10 cellular contexts compared by ENCODE assay signal in the genomic region with DNA sequence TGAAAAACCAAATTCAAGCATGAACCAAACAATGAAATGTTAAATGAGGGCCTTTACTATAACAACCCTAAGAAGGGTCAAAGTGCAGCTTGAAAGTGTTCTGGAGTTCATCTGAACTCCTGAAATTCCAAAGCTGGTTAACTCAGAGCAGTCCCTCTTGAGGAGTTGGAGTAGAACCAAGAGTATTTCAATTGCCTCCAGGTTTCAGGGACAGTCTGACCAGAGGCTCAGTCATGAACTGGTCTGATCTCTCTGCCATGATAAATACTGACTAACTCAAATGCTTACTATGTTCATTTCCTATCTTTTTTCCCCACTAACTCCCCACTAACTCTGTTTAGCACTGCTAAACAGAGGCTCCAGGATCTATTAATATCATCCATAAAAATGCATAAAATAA. TPM values are rescaled to one million over a fixed set of nuclear protein-coding genes. Genes with fewer than 3 reads are reported as not detected.
DNase-seq lines count a peak whose midpoint lies in the region; ATAC-seq, FAIRE-seq and TF ChIP-seq lines count a peak whose summit lies in the region.
"Had no signal": no experiment of that assay in that cellular context is flagged by ENCODE, and none has a peak within 500 bp of the region (broad histone marks: within the 10 kb centered on the region; RNA-seq: fewer than 3 reads in every experiment).

No MANE protein-coding gene starts in this region.

- no peak overlapping the region for H3K27ac ChIP-seq in astrocyte (ENCODE audit: low read depth, low read length)

- peaks cover 69% of the 10 kb centered on the region for H4K20me1 ChIP-seq in astrocyte (ENCODE audit: insufficient read depth, low read length)

- H3K4me3 Mint-ChIP-seq in stimulated activated naive CD8-positive, alpha-beta T cell treated with anti-CD3 and anti-CD28 coated beads, Interleukin-15, Interleukin-2, amounts not matched to agents 100 ng/mL and 50 ng/mL, for 24 hours, result peak overlapping the region; percentile 80
- peak overlapping the region; percentile 71 for H3K4me3 Mint-ChIP-seq in astrocyte (ENCODE audit: unreplicated experiment)

- peak overlapping the region; percentile 19 for H3K4me3 ChIP-seq in astrocyte (ENCODE audit: insufficient read depth, low read depth, low read length)

- FAIRE-seq in astrocyte (lab: Jason Lieb, UNC), result peak; percentile 5
- FAIRE-seq: colon had no signal

- no peaks in the 10 kb centered on the region for H3K9me3 ChIP-seq in astrocyte (ENCODE audit: insufficient read depth, low read depth, low read length)

- TF ChIP-seq CTCF in astrocyte (IDR thresholded peaks at IDR 0.05; ENCODE audit: insufficient read depth, low read depth, low read length), result no peak

- H3K4me2 ChIP-seq in astrocyte (ENCODE audit: low read length), result peak overlapping the region; percentile 61

- peaks cover 92% of the 10 kb centered on the region for H3K79me2 ChIP-seq in astrocyte (ENCODE audit: insufficient read depth, low read length)

- H3K4me1 ChIP-seq in astrocyte (ENCODE audit: insufficient read depth, low read length), result peaks cover 34% of the 10 kb centered on the region

- peaks cover 47% of the 10 kb centered on the region for H3K36me3 Mint-ChIP-seq in stimulated activated naive CD8-positive, alpha-beta T cell treated with anti-CD3 and anti-CD28 coated beads, Interleukin-15, Interleukin-2, amounts not matched to agents 100 ng/mL and 50 ng/mL, for 24 hours (ENCODE audit: low read depth)
- peaks cover 4% of the 10 kb centered on the region for H3K36me3 Mint-ChIP-seq in astrocyte (ENCODE audit: low read depth, unreplicated experiment)

- no peaks in the 10 kb centered on the region for H3K36me3 ChIP-seq in astrocyte (ENCODE audit: insufficient read depth, low read length)

- no peaks in the 10 kb centered on the region for H3K9me3 Mint-ChIP-seq in stimulated activated naive CD8-positive, alpha-beta T cell treated with anti-CD3 and anti-CD28 coated beads, Interleukin-15, Interleukin-2, amounts not matched to agents 100 ng/mL and 50 ng/mL, for 24 hours
- no peaks in the 10 kb centered on the region for H3K9me3 Mint-ChIP-seq in astrocyte (ENCODE audit: unreplicated experiment)

- H2AFZ ChIP-seq in astrocyte (ENCODE audit: low read depth, low read length), result no peak overlapping the region

- H3K4me1 Mint-ChIP-seq in stimulated activated naive CD8-positive, alpha-beta T cell treated with anti-CD3 and anti-CD28 coated beads, Interleukin-15, Interleukin-2, amounts not matched to agents 100 ng/mL and 50 ng/mL, for 24 hours (ENCODE audit: low read depth), result peaks cover 77% of the 10 kb centered on the region
- peaks cover 35% of the 10 kb centered on the region for H3K4me1 Mint-ChIP-seq in astrocyte (ENCODE audit: low read depth, unreplicated experiment)

- no peak for DNase-seq in stimulated activated naive CD8-positive, alpha-beta T cell treated with anti-CD3 and anti-CD28 coated beads, Interleukin-15, Interleukin-2, amounts not matched to agents 100 U/mL and 50 U/mL, for 24 hours
- DNase-seq in astrocyte (ENCODE audit: low read depth), result peak; percentile 59
- peak; percentile 35 to 57 for DNase-seq in lung microvascular endothelial cell (ENCODE audit: low read depth in 2 of 2)
- no peak for DNase-seq in GM19240 (ENCODE audit: insufficient read length, low spot score)
- DNase-seq in NCI-H2171 treated with DMSO at 0.1 percent for 48 hours (lab: John Stamatoyannopoulos, UW), result no peak
- DNase-seq in SKM-1 treated with dmso at 0.1 percent for 144 hours (lab: John Stamatoyannopoulos, UW; ENCODE audit: unreplicated experiment), result no peak
- DNase-seq: NCI-H146 had no signal

- H3K27me3 ChIP-seq in astrocyte (ENCODE audit: insufficient read depth, low read length), result no peaks in the 10 kb centered on the region

- peak overlapping the region; percentile 6 for H3K9ac ChIP-seq in astrocyte (ENCODE audit: low read length)

- H3K27ac Mint-ChIP-seq in stimulated activated naive CD8-positive, alpha-beta T cell treated with anti-CD3 and anti-CD28 coated beads, Interleukin-15, Interleukin-2, amounts not matched to agents 100 ng/mL and 50 ng/mL, for 24 hours, result peak overlapping the region; percentile 84
- no peak overlapping the region for H3K27ac Mint-ChIP-seq in astrocyte (ENCODE audit: unreplicated experiment)

- ATAC-seq in stimulated activated naive CD8-positive, alpha-beta T cell treated with anti-CD3 and anti-CD28 coated beads, Interleukin-15, Interleukin-2, amounts not matched to agents 100 U/mL and 50 U/mL, for 24 hours, result no peak
- no peak for ATAC-seq in GM21423 (IDR thresholded peaks at IDR 0.05; ENCODE audit: unreplicated experiment)

- no peaks in the 10 kb centered on the region for H3K27me3 Mint-ChIP-seq in stimulated activated naive CD8-positive, alpha-beta T cell treated with anti-CD3 and anti-CD28 coated beads, Interleukin-15, Interleukin-2, amounts not matched to agents 100 ng/mL and 50 ng/mL, for 24 hours
- no peaks in the 10 kb centered on the region for H3K27me3 Mint-ChIP-seq in astrocyte (ENCODE audit: low read depth, unreplicated experiment)

RNA-seq across cellular contexts. Expression of a gene that starts 2.7 kb away (rescaled TPM):
- total RNA-seq in astrocyte (101 and 103 TPM in 2 replicates), lung microvascular endothelial cell (191 and 262 TPM in 2 replicates)

RNA-seq across cellular contexts. Expression of a gene that starts 59.9 kb away (rescaled TPM):
- 41.7 and 45.5 TPM in 2 replicates for total RNA-seq in astrocyte
- 16.8 and 23.2 TPM in 2 replicates for total RNA-seq in lung microvascular endothelial cell

Comparison
In these comparisons a context has a peak if more than half of its experiments do, and no peak if none do; other contexts are left out.
1. DNase-seq: peak in astrocyte (single experiment) and lung microvascular endothelial cell (2 of 2); none in stimulated activated naive CD8-positive, alpha-beta T cell treated with anti-CD3 and anti-CD28 coated beads, Interleukin-15, Interleukin-2, amounts not matched to agents 100 U/mL and 50 U/mL, for 24 hours (single experiment), GM19240 (single experiment), NCI-H2171 treated with DMSO at 0.1 percent for 48 hours (single experiment) and SKM-1 treated with dmso at 0.1 percent for 144 hours (single experiment).